Comparison of ENCODE assay signal across 2 cellular contexts in the genomic region with DNA sequence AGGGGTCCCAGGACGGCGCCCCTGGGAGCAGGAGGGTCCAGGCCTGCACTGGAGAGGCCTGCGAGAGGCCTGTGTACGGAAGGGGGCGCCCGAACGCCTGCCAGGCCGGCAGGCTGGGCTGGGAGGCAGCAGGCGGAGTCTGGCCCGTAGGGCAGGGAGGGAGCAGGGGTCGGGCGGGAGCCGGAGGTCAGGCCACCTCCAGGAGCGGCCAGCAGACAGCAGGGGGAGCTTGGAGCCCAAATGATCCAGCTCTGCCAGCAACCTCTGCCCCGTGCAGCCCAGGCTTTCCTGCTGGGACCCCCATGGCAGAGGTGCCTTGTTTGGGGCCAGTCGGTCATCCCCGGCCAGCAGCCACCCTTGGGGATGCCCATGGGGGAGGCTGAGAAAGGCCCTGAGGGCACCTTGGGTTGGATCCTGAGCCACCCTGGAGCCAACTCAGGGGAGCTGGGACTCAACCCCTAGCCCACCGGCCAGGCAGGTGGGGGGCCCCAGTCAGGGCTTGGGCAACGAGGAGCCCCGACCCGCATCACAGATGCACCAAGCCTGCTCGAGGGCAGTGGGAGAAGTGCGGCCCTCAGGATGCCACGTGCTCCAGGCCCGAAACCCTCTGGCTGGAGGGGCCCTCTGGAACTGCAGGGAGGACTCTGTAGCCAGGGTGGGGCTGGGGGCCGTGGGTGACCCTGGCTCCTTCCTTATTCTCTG.
TF ChIP-seq lines count a peak whose summit lies in the region.

No MANE protein-coding gene starts in this region.

TF ChIP-seq in HEK293T, 16 proteins besides CTCF, POLR2A, EP300 and RAD21:
- no peak for TF ChIP-seq LEF1 (IDR thresholded peaks at IDR 0.05; ENCODE audit: borderline replicate concordance)
- no peak for TF ChIP-seq ELF4 (IDR thresholded peaks at IDR 0.05)
- TF ChIP-seq TARDBP (IDR thresholded peaks at IDR 0.05), result no peak
- no peak for TF ChIP-seq ARNT (IDR thresholded peaks at IDR 0.05)
- TF ChIP-seq FOXK2 (IDR thresholded peaks at IDR 0.05), result no peak
- TF ChIP-seq, protein P1, sequence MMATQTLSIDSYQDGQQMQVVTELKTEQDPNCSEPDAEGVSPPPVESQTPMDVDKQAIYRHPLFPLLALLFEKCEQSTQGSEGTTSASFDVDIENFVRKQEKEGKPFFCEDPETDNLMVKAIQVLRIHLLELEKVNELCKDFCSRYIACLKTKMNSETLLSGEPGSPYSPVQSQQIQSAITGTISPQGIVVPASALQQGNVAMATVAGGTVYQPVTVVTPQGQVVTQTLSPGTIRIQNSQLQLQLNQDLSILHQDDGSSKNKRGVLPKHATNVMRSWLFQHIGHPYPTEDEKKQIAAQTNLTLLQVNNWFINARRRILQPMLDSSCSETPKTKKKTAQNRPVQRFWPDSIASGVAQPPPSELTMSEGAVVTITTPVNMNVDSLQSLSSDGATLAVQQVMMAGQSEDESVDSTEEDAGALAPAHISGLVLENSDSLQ (IDR thresholded peaks at IDR 0.05), result no peak
- TF ChIP-seq SP1 (IDR thresholded peaks at IDR 0.05), result no peak
- no peak for TF ChIP-seq CTBP1 (IDR thresholded peaks at IDR 0.05; ENCODE audit: borderline replicate concordance)
- TF ChIP-seq ZNF384 (IDR thresholded peaks at IDR 0.05), result no peak
- no peak for TF ChIP-seq HDGF (IDR thresholded peaks at IDR 0.05; ENCODE audit: borderline replicate concordance)
- TF ChIP-seq SUZ12 (IDR thresholded peaks at IDR 0.05), result no peak
- TF ChIP-seq L3MBTL2 (conservative IDR thresholded peaks at IDR 0.05), result no peak
TF ChIP-seq in HEK293T: peak in this region for 0.

TF ChIP-seq in HepG2, 621 proteins besides CTCF, POLR2A, EP300 and RAD21 (continues in another document):
- TF ChIP-seq, protein P2, sequence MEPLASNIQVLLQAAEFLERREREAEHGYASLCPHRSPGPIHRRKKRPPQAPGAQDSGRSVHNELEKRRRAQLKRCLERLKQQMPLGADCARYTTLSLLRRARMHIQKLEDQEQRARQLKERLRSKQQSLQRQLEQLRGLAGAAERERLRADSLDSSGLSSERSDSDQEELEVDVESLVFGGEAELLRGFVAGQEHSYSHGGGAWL (CRISPR knock-in tag; IDR thresholded peaks at IDR 0.05), result no peak; the same call in 1 of the 2 replicates
- no peak for TF ChIP-seq ZBTB42 (CRISPR knock-in tag; IDR thresholded peaks at IDR 0.05)
- TF ChIP-seq SMAD9 (CRISPR knock-in tag; IDR thresholded peaks at IDR 0.05), result no peak
- no peak for TF ChIP-seq SRSF4 (IDR thresholded peaks at IDR 0.05; ENCODE audit: low read depth, low read length, poor library complexity, severe bottlenecking)
- no peak for TF ChIP-seq CCDC6 (CRISPR knock-in tag; IDR thresholded peaks at IDR 0.05)
- TF ChIP-seq, protein P3, sequence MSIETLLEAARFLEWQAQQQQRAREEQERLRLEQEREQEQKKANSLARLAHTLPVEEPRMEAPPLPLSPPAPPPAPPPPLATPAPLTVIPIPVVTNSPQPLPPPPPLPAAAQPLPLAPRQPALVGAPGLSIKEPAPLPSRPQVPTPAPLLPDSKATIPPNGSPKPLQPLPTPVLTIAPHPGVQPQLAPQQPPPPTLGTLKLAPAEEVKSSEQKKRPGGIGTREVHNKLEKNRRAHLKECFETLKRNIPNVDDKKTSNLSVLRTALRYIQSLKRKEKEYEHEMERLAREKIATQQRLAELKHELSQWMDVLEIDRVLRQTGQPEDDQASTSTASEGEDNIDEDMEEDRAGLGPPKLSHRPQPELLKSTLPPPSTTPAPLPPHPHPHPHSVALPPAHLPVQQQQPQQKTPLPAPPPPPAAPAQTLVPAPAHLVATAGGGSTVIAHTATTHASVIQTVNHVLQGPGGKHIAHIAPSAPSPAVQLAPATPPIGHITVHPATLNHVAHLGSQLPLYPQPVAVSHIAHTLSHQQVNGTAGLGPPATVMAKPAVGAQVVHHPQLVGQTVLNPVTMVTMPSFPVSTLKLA (IDR thresholded peaks at IDR 0.05), result no peak
- TF ChIP-seq, protein P4, sequence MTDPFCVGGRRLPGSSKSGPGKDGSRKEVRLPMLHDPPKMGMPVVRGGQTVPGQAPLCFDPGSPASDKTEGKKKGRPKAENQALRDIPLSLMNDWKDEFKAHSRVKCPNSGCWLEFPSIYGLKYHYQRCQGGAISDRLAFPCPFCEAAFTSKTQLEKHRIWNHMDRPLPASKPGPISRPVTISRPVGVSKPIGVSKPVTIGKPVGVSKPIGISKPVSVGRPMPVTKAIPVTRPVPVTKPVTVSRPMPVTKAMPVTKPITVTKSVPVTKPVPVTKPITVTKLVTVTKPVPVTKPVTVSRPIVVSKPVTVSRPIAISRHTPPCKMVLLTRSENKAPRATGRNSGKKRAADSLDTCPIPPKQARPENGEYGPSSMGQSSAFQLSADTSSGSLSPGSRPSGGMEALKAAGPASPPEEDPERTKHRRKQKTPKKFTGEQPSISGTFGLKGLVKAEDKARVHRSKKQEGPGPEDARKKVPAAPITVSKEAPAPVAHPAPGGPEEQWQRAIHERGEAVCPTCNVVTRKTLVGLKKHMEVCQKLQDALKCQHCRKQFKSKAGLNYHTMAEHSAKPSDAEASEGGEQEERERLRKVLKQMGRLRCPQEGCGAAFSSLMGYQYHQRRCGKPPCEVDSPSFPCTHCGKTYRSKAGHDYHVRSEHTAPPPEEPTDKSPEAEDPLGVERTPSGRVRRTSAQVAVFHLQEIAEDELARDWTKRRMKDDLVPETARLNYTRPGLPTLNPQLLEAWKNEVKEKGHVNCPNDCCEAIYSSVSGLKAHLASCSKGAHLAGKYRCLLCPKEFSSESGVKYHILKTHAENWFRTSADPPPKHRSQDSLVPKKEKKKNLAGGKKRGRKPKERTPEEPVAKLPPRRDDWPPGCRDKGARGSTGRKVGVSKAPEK (CRISPR knock-in tag; IDR thresholded peaks at IDR 0.05; ENCODE audit: borderline replicate concordance), result no peak
- no peak for TF ChIP-seq HMG20B (CRISPR knock-in tag; conservative IDR thresholded peaks at IDR 0.05)
- TF ChIP-seq, protein P5, sequence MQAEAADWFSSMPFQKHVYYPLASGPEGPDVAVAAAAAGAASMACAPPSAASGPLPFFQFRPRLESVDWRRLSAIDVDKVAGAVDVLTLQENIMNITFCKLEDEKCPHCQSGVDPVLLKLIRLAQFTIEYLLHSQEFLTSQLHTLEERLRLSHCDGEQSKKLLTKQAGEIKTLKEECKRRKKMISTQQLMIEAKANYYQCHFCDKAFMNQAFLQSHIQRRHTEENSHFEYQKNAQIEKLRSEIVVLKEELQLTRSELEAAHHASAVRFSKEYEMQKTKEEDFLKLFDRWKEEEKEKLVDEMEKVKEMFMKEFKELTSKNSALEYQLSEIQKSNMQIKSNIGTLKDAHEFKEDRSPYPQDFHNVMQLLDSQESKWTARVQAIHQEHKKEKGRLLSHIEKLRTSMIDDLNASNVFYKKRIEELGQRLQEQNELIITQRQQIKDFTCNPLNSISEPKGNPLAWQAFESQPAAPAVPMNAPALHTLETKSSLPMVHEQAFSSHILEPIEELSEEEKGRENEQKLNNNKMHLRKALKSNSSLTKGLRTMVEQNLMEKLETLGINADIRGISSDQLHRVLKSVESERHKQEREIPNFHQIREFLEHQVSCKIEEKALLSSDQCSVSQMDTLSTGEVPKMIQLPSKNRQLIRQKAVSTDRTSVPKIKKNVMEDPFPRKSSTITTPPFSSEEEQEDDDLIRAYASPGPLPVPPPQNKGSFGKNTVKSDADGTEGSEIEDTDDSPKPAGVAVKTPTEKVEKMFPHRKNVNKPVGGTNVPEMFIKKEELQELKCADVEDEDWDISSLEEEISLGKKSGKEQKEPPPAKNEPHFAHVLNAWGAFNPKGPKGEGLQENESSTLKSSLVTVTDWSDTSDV (CRISPR knock-in tag; IDR thresholded peaks at IDR 0.05), result 0 out of 2 replicates have a peak, but pooled peaks have one; percentile 39
- TF ChIP-seq ZNF790 (CRISPR knock-in tag; IDR thresholded peaks at IDR 0.05; ENCODE audit: borderline replicate concordance), result 0 out of 2 replicates have a peak, but pooled peaks have one; percentile 61
- no peak for TF ChIP-seq ZNF501 (CRISPR knock-in tag; IDR thresholded peaks at IDR 0.05)
- TF ChIP-seq, protein P6, sequence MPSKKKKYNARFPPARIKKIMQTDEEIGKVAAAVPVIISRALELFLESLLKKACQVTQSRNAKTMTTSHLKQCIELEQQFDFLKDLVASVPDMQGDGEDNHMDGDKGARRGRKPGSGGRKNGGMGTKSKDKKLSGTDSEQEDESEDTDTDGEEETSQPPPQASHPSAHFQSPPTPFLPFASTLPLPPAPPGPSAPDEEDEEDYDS (CRISPR knock-in tag; IDR thresholded peaks at IDR 0.05), result 0 out of 2 replicates have a peak, but pooled peaks have one; percentile 52
- no peak for TF ChIP-seq ZNF607 (CRISPR knock-in tag; IDR thresholded peaks at IDR 0.05; ENCODE audit: borderline replicate concordance)
- TF ChIP-seq PITX1 (CRISPR knock-in tag; IDR thresholded peaks at IDR 0.05), result 0 out of 2 replicates have a peak, but pooled peaks have one; percentile 43
- no peak; the same call in 1 of the 2 replicates for TF ChIP-seq SOX5 (CRISPR knock-in tag; IDR thresholded peaks at IDR 0.05; ENCODE audit: borderline replicate concordance)
- TF ChIP-seq MZF1 (CRISPR knock-in tag; IDR thresholded peaks at IDR 0.05; ENCODE audit: borderline replicate concordance), result no peak
- TF ChIP-seq BORCS8-MEF2B (CRISPR knock-in tag; IDR thresholded peaks at IDR 0.05), result no peak
- no peak for TF ChIP-seq MTF2 (CRISPR knock-in tag; IDR thresholded peaks at IDR 0.05; ENCODE audit: borderline replicate concordance)
- TF ChIP-seq, protein P7, sequence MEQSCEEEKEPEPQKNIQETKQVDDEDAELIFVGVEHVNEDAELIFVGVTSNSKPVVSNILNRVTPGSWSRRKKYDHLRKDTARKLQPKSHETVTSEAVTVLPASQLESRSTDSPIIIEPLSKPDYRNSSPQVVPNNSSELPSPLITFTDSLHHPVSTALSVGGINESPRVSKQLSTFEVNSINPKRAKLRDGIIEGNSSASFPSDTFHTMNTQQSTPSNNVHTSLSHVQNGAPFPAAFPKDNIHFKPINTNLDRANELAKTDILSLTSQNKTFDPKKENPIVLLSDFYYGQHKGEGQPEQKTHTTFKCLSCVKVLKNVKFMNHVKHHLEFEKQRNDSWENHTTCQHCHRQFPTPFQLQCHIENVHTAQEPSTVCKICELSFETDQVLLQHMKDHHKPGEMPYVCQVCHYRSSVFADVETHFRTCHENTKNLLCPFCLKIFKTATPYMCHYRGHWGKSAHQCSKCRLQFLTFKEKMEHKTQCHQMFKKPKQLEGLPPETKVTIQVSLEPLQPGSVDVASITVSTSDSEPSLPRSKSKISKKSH (CRISPR knock-in tag; IDR thresholded peaks at IDR 0.05; ENCODE audit: borderline replicate concordance), result no peak
- peak; percentile 53; the same call in 1 of the 2 replicates for TF ChIP-seq ZNF205 (CRISPR knock-in tag; IDR thresholded peaks at IDR 0.05)
- TF ChIP-seq, protein P8, sequence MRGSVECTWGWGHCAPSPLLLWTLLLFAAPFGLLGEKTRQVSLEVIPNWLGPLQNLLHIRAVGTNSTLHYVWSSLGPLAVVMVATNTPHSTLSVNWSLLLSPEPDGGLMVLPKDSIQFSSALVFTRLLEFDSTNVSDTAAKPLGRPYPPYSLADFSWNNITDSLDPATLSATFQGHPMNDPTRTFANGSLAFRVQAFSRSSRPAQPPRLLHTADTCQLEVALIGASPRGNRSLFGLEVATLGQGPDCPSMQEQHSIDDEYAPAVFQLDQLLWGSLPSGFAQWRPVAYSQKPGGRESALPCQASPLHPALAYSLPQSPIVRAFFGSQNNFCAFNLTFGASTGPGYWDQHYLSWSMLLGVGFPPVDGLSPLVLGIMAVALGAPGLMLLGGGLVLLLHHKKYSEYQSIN (CRISPR knock-in tag; IDR thresholded peaks at IDR 0.05; ENCODE audit: borderline replicate concordance), result no peak
- no peak for TF ChIP-seq ZBTB21 (CRISPR knock-in tag; IDR thresholded peaks at IDR 0.05)
- no peak for TF ChIP-seq FOXA1 (IDR thresholded peaks at IDR 0.05)
- TF ChIP-seq FOXA1 (CRISPR knock-in tag; IDR thresholded peaks at IDR 0.05), result peak; percentile 64
- no peak for TF ChIP-seq RFX1 (IDR thresholded peaks at IDR 0.05)
- no peak for TF ChIP-seq HOXA9 (CRISPR knock-in tag; IDR thresholded peaks at IDR 0.05; ENCODE audit: borderline replicate concordance)
- TF ChIP-seq ZNF644 (CRISPR knock-in tag; IDR thresholded peaks at IDR 0.05; ENCODE audit: low read depth), result no peak
- TF ChIP-seq CEBPG (CRISPR knock-in tag; IDR thresholded peaks at IDR 0.05), result no peak
- no peak for TF ChIP-seq RNF2 (conservative IDR thresholded peaks at IDR 0.05; ENCODE audit: low read depth)
- no peak for TF ChIP-seq ZNF253 (CRISPR knock-in tag; IDR thresholded peaks at IDR 0.05; ENCODE audit: borderline replicate concordance)
- TF ChIP-seq ZNF768 (CRISPR knock-in tag; IDR thresholded peaks at IDR 0.05), result peak; percentile 45; the same call in 1 of the 2 replicates
- TF ChIP-seq MAFG (CRISPR knock-in tag; IDR thresholded peaks at IDR 0.05), result no peak
- TF ChIP-seq JUN (CRISPR knock-in tag; IDR thresholded peaks at IDR 0.05), result no peak
- no peak for TF ChIP-seq ZKSCAN1 (IDR thresholded peaks at IDR 0.05; ENCODE audit: low read length)
- peak; percentile 77; the same call in 1 of the 2 replicates for TF ChIP-seq ZNF557 (CRISPR knock-in tag; IDR thresholded peaks at IDR 0.05)
- TF ChIP-seq, protein P9, sequence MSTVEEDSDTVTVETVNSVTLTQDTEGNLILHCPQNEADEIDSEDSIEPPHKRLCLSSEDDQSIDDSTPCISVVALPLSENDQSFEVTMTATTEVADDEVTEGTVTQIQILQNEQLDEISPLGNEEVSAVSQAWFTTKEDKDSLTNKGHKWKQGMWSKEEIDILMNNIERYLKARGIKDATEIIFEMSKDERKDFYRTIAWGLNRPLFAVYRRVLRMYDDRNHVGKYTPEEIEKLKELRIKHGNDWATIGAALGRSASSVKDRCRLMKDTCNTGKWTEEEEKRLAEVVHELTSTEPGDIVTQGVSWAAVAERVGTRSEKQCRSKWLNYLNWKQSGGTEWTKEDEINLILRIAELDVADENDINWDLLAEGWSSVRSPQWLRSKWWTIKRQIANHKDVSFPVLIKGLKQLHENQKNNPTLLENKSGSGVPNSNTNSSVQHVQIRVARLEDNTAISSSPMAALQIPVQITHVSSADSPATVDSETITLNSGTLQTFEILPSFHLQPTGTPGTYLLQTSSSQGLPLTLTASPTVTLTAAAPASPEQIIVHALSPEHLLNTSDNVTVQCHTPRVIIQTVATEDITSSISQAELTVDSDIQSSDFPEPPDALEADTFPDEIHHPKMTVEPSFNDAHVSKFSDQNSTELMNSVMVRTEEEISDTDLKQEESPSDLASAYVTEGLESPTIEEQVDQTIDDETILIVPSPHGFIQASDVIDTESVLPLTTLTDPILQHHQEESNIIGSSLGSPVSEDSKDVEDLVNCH (CRISPR knock-in tag; IDR thresholded peaks at IDR 0.05), result no peak
- no peak for TF ChIP-seq ATM (IDR thresholded peaks at IDR 0.05; ENCODE audit: borderline replicate concordance)
- TF ChIP-seq ZNF792 (CRISPR knock-in tag; IDR thresholded peaks at IDR 0.05), result no peak
- TF ChIP-seq, protein P10, sequence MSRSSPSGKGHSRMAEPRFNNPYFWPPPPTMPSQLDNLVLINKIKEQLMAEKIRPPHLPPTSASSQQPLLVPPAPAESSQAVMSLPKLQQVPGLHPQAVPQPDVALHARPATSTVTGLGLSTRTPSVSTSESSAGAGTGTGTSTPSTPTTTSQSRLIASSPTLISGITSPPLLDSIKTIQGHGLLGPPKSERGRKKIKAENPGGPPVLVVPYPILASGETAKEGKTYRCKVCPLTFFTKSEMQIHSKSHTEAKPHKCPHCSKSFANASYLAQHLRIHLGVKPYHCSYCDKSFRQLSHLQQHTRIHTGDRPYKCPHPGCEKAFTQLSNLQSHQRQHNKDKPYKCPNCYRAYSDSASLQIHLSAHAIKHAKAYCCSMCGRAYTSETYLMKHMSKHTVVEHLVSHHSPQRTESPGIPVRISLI (CRISPR knock-in tag; IDR thresholded peaks at IDR 0.05; ENCODE audit: borderline replicate concordance), result no peak
